Comparison of ENCODE assay signal across 8 cellular contexts in the genomic region with DNA sequence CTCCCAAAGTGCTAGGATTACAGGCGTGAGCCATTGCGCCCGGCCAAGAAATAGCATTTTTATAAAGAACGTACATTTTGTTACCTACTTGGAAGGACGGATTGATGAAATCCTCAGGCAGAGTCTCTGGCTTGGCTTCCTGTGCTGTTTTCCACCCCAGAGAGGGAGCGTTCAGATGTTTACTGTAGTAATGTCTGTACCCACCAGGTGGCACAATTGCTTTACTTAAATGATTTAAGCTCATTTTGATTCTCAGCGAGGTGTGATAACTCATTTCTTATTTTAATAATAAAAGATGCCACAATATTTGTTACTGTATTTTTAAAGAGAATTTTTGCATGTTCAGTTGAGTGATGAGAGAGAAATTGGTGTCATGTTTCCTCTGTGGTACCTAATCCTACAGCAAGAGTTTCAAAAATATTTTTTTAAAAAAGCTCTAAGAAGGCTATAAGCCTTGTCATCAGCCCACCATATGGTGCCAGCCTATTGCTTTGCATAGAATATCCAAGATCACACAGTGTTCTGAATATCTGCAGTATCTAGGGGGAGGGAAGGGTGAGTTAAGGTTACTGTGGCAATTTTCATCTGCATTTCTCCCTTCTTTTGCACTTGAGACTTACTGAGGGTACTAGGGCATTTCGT.
DNase-seq lines count a peak whose midpoint lies in the region; ATAC-seq and TF ChIP-seq lines count a peak whose summit lies in the region.

No MANE protein-coding gene starts in this region.

- H3K4me2 ChIP-seq in OCI-LY1 (ENCODE audit: low read length) = no peak overlapping the region; the same call in 1 of the 2 replicates
- no peak overlapping the region for H3K4me2 ChIP-seq in neuronal stem cell (ENCODE audit: insufficient read depth, low read length, poor library complexity, severe bottlenecking)

- no peaks in the 10 kb centered on the region for H3K9me2 ChIP-seq in OCI-LY1 (ENCODE audit: low read depth, low read length)

- H3K79me2 ChIP-seq in OCI-LY1 (ENCODE audit: insufficient read depth, low read length) = 0 out of 2 replicates have a peak, but pooled peaks cover 7% of the 10 kb centered on the region

- no peaks in the 10 kb centered on the region for H3K27me3 ChIP-seq in OCI-LY1 (ENCODE audit: insufficient read depth, low read length)
- H3K27me3 ChIP-seq in neuronal stem cell (ENCODE audit: control insufficient read depth in 3 of 3, insufficient read depth in 3 of 3, low read depth in 1 of 3, low read length in 3 of 3) = no peaks in the 10 kb centered on the region
- H3K27me3 ChIP-seq in tibial artery = no peaks in the 10 kb centered on the region

- H2BK120ac ChIP-seq in neuronal stem cell (ENCODE audit: low read depth, low read length) = no peak overlapping the region

- H3K36me3 ChIP-seq in OCI-LY1 (ENCODE audit: insufficient read depth, low read length) (no peaks in the 10 kb centered on the region; the same call in 1 of the 2 replicates), neuronal stem cell (replicated peaks in 1 of 2; ENCODE audit: control insufficient read depth in 2 of 2, insufficient read depth in 2 of 2, low read length in 2 of 2) (no peaks in the 10 kb centered on the region), tibial artery (no peaks in the 10 kb centered on the region)

- DNase-seq in DMS 273 treated with DMSO at 0.1 percent for 48 hours (lab: John Stamatoyannopoulos, UW) (peak; percentile 71), HuH-7.5 (ENCODE audit: low spot score) (peak; percentile 45), fibroblast of the aortic adventitia (ENCODE audit: low read depth) (peak; percentile 86), neuronal stem cell (ENCODE audit: low spot score) (peak; percentile 75), tibial artery (peak in 1 of 2 donors; percentile 61)
- peak; percentile 34 for DNase-seq in activated T-cell treated with anti-CD3 and anti-CD28 coated beads, Interleukin-2, amount 50 U/mL, for 1 hour

- no peaks in the 10 kb centered on the region for H3K9me3 ChIP-seq in OCI-LY1 (ENCODE audit: low read length)
- H3K9me3 ChIP-seq in neuronal stem cell (replicated peaks in 1 of 2; ENCODE audit: control insufficient read depth in 2 of 2, insufficient read depth in 1 of 2, low read depth in 1 of 2, low read length in 2 of 2) = no peaks in the 10 kb centered on the region
- no peaks in the 10 kb centered on the region for H3K9me3 ChIP-seq in tibial artery

- H3K4ac ChIP-seq in neuronal stem cell (ENCODE audit: low read length) = no peak overlapping the region

- no peak overlapping the region for H3K23ac ChIP-seq in neuronal stem cell (ENCODE audit: low read depth, low read length, poor library complexity)

- no peaks in the 10 kb centered on the region for H3F3A ChIP-seq in OCI-LY1 (ENCODE audit: insufficient read depth, low read length)

- no peak overlapping the region for H2BK15ac ChIP-seq in neuronal stem cell (ENCODE audit: low read length)

- intact Hi-C loops in tibial artery (cut with DNase I; ENCODE audit: low total_unique reads) = loop anchor here (5.0 to 10.0 kb wide), 2 partner anchors 90 to 218 kb away; no protein-coding TSS in a partner anchor

- H2AFZ ChIP-seq in OCI-LY1 (ENCODE audit: low read length) = no peak overlapping the region
- H2AFZ ChIP-seq in neuronal stem cell (ENCODE audit: low read length) = no peak overlapping the region

- no peak overlapping the region for H2BK5ac ChIP-seq in neuronal stem cell (ENCODE audit: low read length)

- H3K14ac ChIP-seq in neuronal stem cell (ENCODE audit: low read length) = no peak overlapping the region

- H2AK5ac ChIP-seq in neuronal stem cell (ENCODE audit: low read depth, low read length) = no peak overlapping the region

- TF ChIP-seq CTCF in OCI-LY1 (IDR thresholded peaks at IDR 0.05; ENCODE audit: low read length) = peak; percentile 48; the same call in 1 of the 2 replicates
- peak; percentile 61 for TF ChIP-seq CTCF in fibroblast of the aortic adventitia (IDR thresholded peaks at IDR 0.05; ENCODE audit: insufficient read depth, low read length)
- peak; percentile 64 to 72 for TF ChIP-seq CTCF in tibial artery (IDR thresholded peaks at IDR 0.05)

- peak overlapping the region; percentile 56 for H3K27ac ChIP-seq in OCI-LY1 (ENCODE audit: low read depth, low read length, poor library complexity, severe bottlenecking)
- no peak overlapping the region for H3K27ac ChIP-seq in neuronal stem cell (replicated peaks; ENCODE audit: low read length)
- no peak overlapping the region for H3K27ac ChIP-seq in tibial artery

- H3K4me3 ChIP-seq in OCI-LY1 (ENCODE audit: low read depth, low read length, poor library complexity, severe bottlenecking) (no peak overlapping the region), fibroblast of the aortic adventitia (ENCODE audit: low read depth, low read length) (no peak overlapping the region), neuronal stem cell (ENCODE audit: low read length in 2 of 2) (no peak overlapping the region), tibial artery (no peak overlapping the region)

- H3K9ac ChIP-seq in OCI-LY1 (ENCODE audit: low read length) (peak overlapping the region; percentile 33; the same call in 1 of the 2 replicates), neuronal stem cell (ENCODE audit: low read depth, low read length, poor library complexity) (no peak overlapping the region)

- H3K4me1 ChIP-seq in OCI-LY1 (ENCODE audit: insufficient read depth, low read length, severe bottlenecking) = peaks cover 49% of the 10 kb centered on the region
- peaks cover 8 to 15% of the 10 kb centered on the region in 2 donors for H3K4me1 ChIP-seq in neuronal stem cell (ENCODE audit: control insufficient read depth in 2 of 2, insufficient read depth in 1 of 2, low read depth in 1 of 2, low read length in 2 of 2)
- peaks cover 0 to 19% (median 6%) of the 10 kb centered on the region in 4 donors for H3K4me1 ChIP-seq in tibial artery

- ATAC-seq in GM18517 (IDR thresholded peaks at IDR 0.05; ENCODE audit: unreplicated experiment) = no peak

- H4K20me1 ChIP-seq in OCI-LY1 (ENCODE audit: insufficient read depth, low read length) = no peaks in the 10 kb centered on the region

- no peak overlapping the region for H4K91ac ChIP-seq in neuronal stem cell (ENCODE audit: low read depth, low read length, poor library complexity)

- H3K79me1 ChIP-seq in neuronal stem cell (ENCODE audit: low read depth, low read length) = peaks cover 3% of the 10 kb centered on the region

- H2BK12ac ChIP-seq in neuronal stem cell (ENCODE audit: low read length) = no peak overlapping the region

- no peak overlapping the region for H4K8ac ChIP-seq in neuronal stem cell (ENCODE audit: low read depth, low read length)

- H3K18ac ChIP-seq in neuronal stem cell (ENCODE audit: low read length) = no peak overlapping the region

- no CpG with 5 or more reads among the region's 8 CpGs for WGBS in neuronal stem cell (ENCODE audit: extremely low coverage in 2 of 2, insufficient read length in 2 of 2, insufficient replicate concordance in 1 of 2), 2 donors
